In the genomic region with DNA sequence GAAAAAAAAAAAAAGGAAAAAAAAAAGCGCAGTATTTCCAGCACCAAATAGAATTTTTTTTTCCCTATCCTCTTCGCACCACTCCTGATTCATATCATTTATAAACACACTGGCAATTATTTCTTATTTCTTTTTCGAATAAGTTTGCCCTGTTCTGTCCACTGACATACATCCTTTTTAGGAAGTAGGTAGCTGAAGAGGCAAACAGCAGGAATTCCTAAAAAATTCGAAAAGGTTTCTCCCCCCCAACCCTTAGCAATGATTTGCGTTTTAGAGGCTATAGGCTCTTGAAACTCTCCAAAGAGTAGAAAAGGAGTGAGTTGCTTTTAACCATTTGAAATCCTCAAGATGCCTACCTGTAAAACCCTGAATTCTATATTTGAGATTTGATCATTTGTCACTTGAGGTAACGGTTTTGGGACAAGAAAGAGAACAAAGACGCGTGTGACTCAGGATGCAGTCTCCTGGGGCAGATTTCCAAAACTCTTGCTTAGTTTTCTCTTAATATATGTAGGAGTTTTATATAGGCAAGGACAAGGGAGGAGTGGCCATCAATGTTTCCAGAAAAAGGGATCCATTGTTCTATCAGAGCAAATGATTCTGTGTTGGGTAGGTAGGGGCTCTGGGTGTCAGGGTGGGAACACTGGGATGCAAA, we compare ENCODE assay signal across 8 cellular contexts. TPM values are rescaled to one million over a fixed set of nuclear protein-coding genes. Genes with fewer than 3 reads are reported as not detected.
DNase-seq lines count a peak whose midpoint lies in the region; ATAC-seq and TF ChIP-seq lines count a peak whose summit lies in the region.

No MANE protein-coding gene starts in this region.

- H3K36me3 Mint-ChIP-seq in activated B cell treated with CpG ODN at 0.5 μM for 24 hours (ENCODE audit: low read depth) = no peaks in the 10 kb centered on the region

- H3K27ac ChIP-seq in right cardiac atrium (ENCODE audit: low read length) = peak overlapping the region; percentile 96
- peak overlapping the region; percentile 61 to 82 (median 75) for H3K27ac ChIP-seq in gastrocnemius medialis
- H3K27ac ChIP-seq in caudate nucleus (ENCODE audit: low read depth, low read length) = no peak overlapping the region

- H3K4me3 ChIP-seq in right cardiac atrium (ENCODE audit: low read length) (peak overlapping the region; percentile 85), gastrocnemius medialis (peak overlapping the region; percentile 58 to 64 (median 61))

- H3K27me3 ChIP-seq in right cardiac atrium (ENCODE audit: control insufficient read depth, insufficient read depth) (no peaks in the 10 kb centered on the region), gastrocnemius medialis (peaks cover 9 to 29% (median 9%) of the 10 kb centered on the region in 3 donors)

- H3K4me3 Mint-ChIP-seq in activated B cell treated with CpG ODN at 0.5 μM for 24 hours = peak overlapping the region; percentile 77

- H3K36me3 ChIP-seq in gastrocnemius medialis = no peaks in the 10 kb centered on the region

- H3K4me1 Mint-ChIP-seq in activated B cell treated with CpG ODN at 0.5 μM for 24 hours = peaks cover 17% of the 10 kb centered on the region

- WGBS in right cardiac atrium = 13% methylated on average over 8 of the region's 8 CpGs

- POLR2A ChIA-PET in activated B cell treated with CpG ODN at 0.5 μM for 24 hours (lab: Charles Lee) = interaction anchor here (0.6 kb wide), 2 partner anchors 128 to 553 kb away, joined by 3 to 5 read pairs; no protein-coding TSS in a partner anchor

- CTCF ChIA-PET in activated B cell treated with CpG ODN at 0.5 μM for 24 hours (lab: Charles Lee) = interaction anchor here (0.6 to 1.7 kb wide), 2 partner anchors 260 to 267 kb away, joined by 3 to 6 read pairs; no protein-coding TSS in a partner anchor

- no peak for TF ChIP-seq POLR2A in gastrocnemius medialis (IDR thresholded peaks at IDR 0.05)

- H3K9me3 ChIP-seq in right cardiac atrium (ENCODE audit: control insufficient read depth, low read length) (no peaks in the 10 kb centered on the region), gastrocnemius medialis (no peaks in the 10 kb centered on the region)

- TF ChIP-seq CTCF in activated B cell treated with CpG ODN at 0.5 μM for 24 hours (IDR thresholded peaks at IDR 0.05) (no peak), gastrocnemius medialis (IDR thresholded peaks at IDR 0.05 in 4 of 5, conservative IDR thresholded peaks at IDR 0.05 in 1 of 5) (no peak)

- no peaks in the 10 kb centered on the region for H3K4me1 ChIP-seq in right cardiac atrium (ENCODE audit: control insufficient read depth, insufficient read depth, low read length)
- peaks cover 5 to 6% of the 10 kb centered on the region in 2 donors for H3K4me1 ChIP-seq in gastrocnemius medialis

- intact Hi-C loops in activated B cell treated with CpG ODN at 0.5 μM for 24 hours (cut with micrococcal nuclease) (loop anchor here (10.0 kb wide), 2 partner anchors 183 to 263 kb away; no protein-coding TSS in a partner anchor), right cardiac atrium (cut with DNase I) (loop anchor here (5.0 to 10.0 kb wide), 3 partner anchors 181 to 203 kb away; no protein-coding TSS in a partner anchor), gastrocnemius medialis (cut with DNase I; ENCODE audit: low total_unique reads) (loop anchor here (5.0 to 10.0 kb wide), 2 partner anchors 183 to 256 kb away; no protein-coding TSS in a partner anchor)

- DNase-seq in ELR (ENCODE audit: low read depth) = peak; percentile 37
- no peak for DNase-seq in activated B cell treated with CpG ODN at 0.5 μM for 24 hours
- DNase-seq in right cardiac atrium = no peak
- no peak for DNase-seq in gastrocnemius medialis
- no peak for DNase-seq in caudate nucleus (lab: John Stamatoyannopoulos, UW)
- DNase-seq in SKM-1 (lab: John Stamatoyannopoulos, UW; ENCODE audit: unreplicated experiment) = no peak

- no peak for ATAC-seq in activated B cell treated with CpG ODN at 0.5 μM for 24 hours (ENCODE audit: low read depth)
- ATAC-seq in right cardiac atrium = no peak
- no peak for ATAC-seq in gastrocnemius medialis
- no peak for ATAC-seq in GM21717 (IDR thresholded peaks at IDR 0.05; ENCODE audit: unreplicated experiment)
- no peak for ATAC-seq in GM21447 (IDR thresholded peaks at IDR 0.05; ENCODE audit: unreplicated experiment)

- H3K27ac Mint-ChIP-seq in activated B cell treated with CpG ODN at 0.5 μM for 24 hours = no peak overlapping the region

- in situ Hi-C loops in gastrocnemius medialis (cut with MboI; ENCODE audit: low sequenced_read_pairs in 4 of 4) = no loop called here

- H3K9me3 Mint-ChIP-seq in activated B cell treated with CpG ODN at 0.5 μM for 24 hours = no peaks in the 10 kb centered on the region

- H3K27me3 Mint-ChIP-seq in activated B cell treated with CpG ODN at 0.5 μM for 24 hours = peaks cover 37% of the 10 kb centered on the region

RNA-seq across cellular contexts. Expression of a gene that starts 0.5 kb away (rescaled TPM):
- 0.27 and 0.35 TPM in 2 replicates for total RNA-seq in activated B cell treated with CpG ODN at 0.5 μM for 24 hours
- 100 to 1,000 TPM in 1 of 4 donors, 10 to 100 TPM in 3; 35.8 to 602 (median 51.0) TPM for total RNA-seq in right cardiac atrium
- polyA plus RNA-seq in right cardiac atrium = 134 TPM
- total RNA-seq in gastrocnemius medialis = 10 to 100 TPM in 3 of 4 donors, 1 to 10 TPM in 1; 5.1 to 33.6 (median 17.6) TPM
